Comparison of ENCODE assay signal across 8 cellular contexts in genomic region chr22:39170825-39171622, GRCh38. TPM values are rescaled to one million over a fixed set of nuclear protein-coding genes. Genes with fewer than 3 reads are reported as not detected.
DNase-seq lines count a peak whose midpoint lies in the region; ATAC-seq and TF ChIP-seq lines count a peak whose summit lies in the region.

No MANE protein-coding gene starts in this region.

- H3K9me3 Mint-ChIP-seq in central memory CD8-positive, alpha-beta T cell: no peaks in the 10 kb centered on the region

- ATAC-seq in HG02610 (IDR thresholded peaks at IDR 0.05; ENCODE audit: unreplicated experiment) (peak; percentile 41), left lung (peak; percentile 88), GM19397 (IDR thresholded peaks at IDR 0.05; ENCODE audit: unreplicated experiment) (no peak)
- peak; percentile 48 for ATAC-seq in central memory CD8-positive, alpha-beta T cell (replicated peaks; ENCODE audit: extremely low read depth, poor library complexity, severe bottlenecking)

- peaks cover 21% of the 10 kb centered on the region for H3K36me3 Mint-ChIP-seq in central memory CD8-positive, alpha-beta T cell (ENCODE audit: insufficient read depth)

- H3K4me1 ChIP-seq in left lung: peaks cover 31 to 50% of the 10 kb centered on the region in 2 donors

- peak overlapping the region; percentile 97 for H3K27ac Mint-ChIP-seq in central memory CD8-positive, alpha-beta T cell (ENCODE audit: low read depth)

- H3K4me3 ChIP-seq in left lung: no peak overlapping the region

- H3K4me3 Mint-ChIP-seq in central memory CD8-positive, alpha-beta T cell: peak overlapping the region; percentile 56

- intact Hi-C loops in left lung (cut with DNase I): loop anchor here (5.0 to 10.0 kb wide), 2 partner anchors 141 to 144 kb away; partner anchors contain the start of gene RPL3 (in 1 of the 2)

- no peaks in the 10 kb centered on the region for H3K27me3 ChIP-seq in left lung

- peak; percentile 97 to 98 for TF ChIP-seq CTCF in left lung (IDR thresholded peaks at IDR 0.05)

- peaks cover 47% of the 10 kb centered on the region for H3K4me1 Mint-ChIP-seq in central memory CD8-positive, alpha-beta T cell

- H3K27me3 Mint-ChIP-seq in central memory CD8-positive, alpha-beta T cell: peaks cover 11% of the 10 kb centered on the region

- H3K9me3 ChIP-seq in left lung: no peaks in the 10 kb centered on the region

- DNase-seq in DMS153 treated with DMSO at 0.1 percent for 48 hours (lab: John Stamatoyannopoulos, UW; ENCODE audit: unreplicated experiment) (peak; percentile 81), NCI-H2196 (lab: John Stamatoyannopoulos, UW; ENCODE audit: unreplicated experiment) (peak; percentile 71), left lung (peak; percentile 86 to 97)
- DNase-seq in activated CD4-positive, alpha-beta T cell treated with anti-CD3 and anti-CD28 coated beads for 1 hour: peak; percentile 75
- DNase-seq in central memory CD8-positive, alpha-beta T cell (ENCODE audit: low spot score in 2 of 2): peak; percentile 73 to 86
- DNase-seq in stimulated activated CD4-positive, alpha-beta T cell treated with anti-CD3 and anti-CD28 coated beads, Interleukin-4, amount 100 ng/mL, for 48 hours (ENCODE audit: low read depth in 2 of 2): peak; percentile 71 to 88

- no peaks in the 10 kb centered on the region for H3K36me3 ChIP-seq in left lung

- H3K27ac ChIP-seq in left lung: no peak overlapping the region

RNA-seq across cellular contexts. Expression of gene CBX7, which starts 18.5 kb away (rescaled TPM):
- 10 to 100 TPM; 17.1 to 17.7 TPM for total RNA-seq in left lung
